Comparison of ENCODE assay signal across 6 cellular contexts in genomic region chr22:36194385-36194784, GRCh38. TPM values are rescaled to one million over a fixed set of nuclear protein-coding genes. Genes with fewer than 3 reads are reported as not detected.
"Had no signal": no experiment of that assay in that cellular context is flagged by ENCODE, and none has a peak within 500 bp of the region (broad histone marks: within the 10 kb centered on the region; RNA-seq: fewer than 3 reads in every experiment).

No MANE protein-coding gene starts in this region.

- H3K27me3 Mint-ChIP-seq: stimulated activated naive CD8-positive, alpha-beta T cell treated with anti-CD3 and anti-CD28 coated beads, Interleukin-15, Interleukin-2, amounts not matched to agents 100 ng/mL and 50 ng/mL, for 24 hours had no signal

- H3K4me3 Mint-ChIP-seq: memory B cell; naive thymus-derived CD4-positive, alpha-beta T cell; natural killer cell treated with Interleukin-12 subunit alpha and Interleukin-12 subunit beta and Interleukin-15 and Interleukin-18, amount 100 ng/mL, for 72 hours; neural crest cell; stimulated activated effector memory CD8-positive, alpha-beta T cell treated with anti-CD3 and anti-CD28 coated beads, Interleukin-12 subunit alpha, Interleukin-12 subunit beta, amount 100 ng/mL, for 72 hours; stimulated activated naive CD8-positive, alpha-beta T cell treated with anti-CD3 and anti-CD28 coated beads, Interleukin-15, Interleukin-2, amounts not matched to agents 100 ng/mL and 50 ng/mL, for 24 hours had no signal

- H3K9me3 Mint-ChIP-seq: natural killer cell treated with Interleukin-12 subunit alpha and Interleukin-12 subunit beta and Interleukin-15 and Interleukin-18, amount 100 ng/mL, for 72 hours; neural crest cell; stimulated activated effector memory CD8-positive, alpha-beta T cell treated with anti-CD3 and anti-CD28 coated beads, Interleukin-12 subunit alpha, Interleukin-12 subunit beta, amount 100 ng/mL, for 72 hours; stimulated activated naive CD8-positive, alpha-beta T cell treated with anti-CD3 and anti-CD28 coated beads, Interleukin-15, Interleukin-2, amounts not matched to agents 100 ng/mL and 50 ng/mL, for 24 hours had no signal

- H3K36me3 Mint-ChIP-seq: memory B cell; naive thymus-derived CD4-positive, alpha-beta T cell; natural killer cell treated with Interleukin-12 subunit alpha and Interleukin-12 subunit beta and Interleukin-15 and Interleukin-18, amount 100 ng/mL, for 72 hours had no signal

- H3K27ac Mint-ChIP-seq: memory B cell; naive thymus-derived CD4-positive, alpha-beta T cell; natural killer cell treated with Interleukin-12 subunit alpha and Interleukin-12 subunit beta and Interleukin-15 and Interleukin-18, amount 100 ng/mL, for 72 hours; stimulated activated effector memory CD8-positive, alpha-beta T cell treated with anti-CD3 and anti-CD28 coated beads, Interleukin-12 subunit alpha, Interleukin-12 subunit beta, amount 100 ng/mL, for 72 hours; stimulated activated naive CD8-positive, alpha-beta T cell treated with anti-CD3 and anti-CD28 coated beads, Interleukin-15, Interleukin-2, amounts not matched to agents 100 ng/mL and 50 ng/mL, for 24 hours had no signal

RNA-seq across cellular contexts. Expression of gene APOL4, which starts 7.2 kb away (rescaled TPM):
- total RNA-seq: neural crest cell had no signal

RNA-seq across cellular contexts. Expression of gene APOL3, which starts 33.8 kb away (rescaled TPM):
- total RNA-seq: neural crest cell had no signal

RNA-seq across cellular contexts. Expression of gene APOL1, which starts 58.5 kb away (rescaled TPM):
- total RNA-seq: neural crest cell had no signal
